26 cellular contexts compared by ENCODE assay signal in genomic region chr6:111280445-111280844, GRCh38.
"Had no signal": no experiment of that assay in that cellular context is flagged by ENCODE, and none has a peak within 500 bp of the region (broad histone marks: within the 10 kb centered on the region; RNA-seq: fewer than 3 reads in every experiment).

No MANE protein-coding gene starts in this region.

- DNase-seq: activated CD4-positive, alpha-beta memory T cell treated with anti-CD3 and anti-CD28 coated beads for 36 hours; activated CD4-positive, alpha-beta T cell treated with anti-CD3 and anti-CD28 coated beads, Interleukin-2, amount 10 ng/mL, durations not matched to agents 24 days and 14 days; activated CD4-positive, CD25-positive, alpha-beta regulatory T cell treated with anti-CD3 and anti-CD28 coated beads, Interleukin-2, amount 50 U/mL, for 72 hours; activated CD8-positive, alpha-beta memory T cell treated with anti-CD3 and anti-CD28 coated beads, Interleukin-2, amount 50 U/mL, for 4 hours; activated naive CD4-positive, alpha-beta T cell; activated naive CD8-positive, alpha-beta T cell treated with anti-CD3 and anti-CD28 coated beads for 36 hours; activated T-cell treated with anti-CD3 and anti-CD28 coated beads, Interleukin-2, amount 50 U/mL, for 24 hours; adrenal gland; aorta; dorsolateral prefrontal cortex; effector memory CD4-positive, alpha-beta T cell; erythroblast; gastrocnemius medialis; glutamatergic neuron; left ventricle myocardium superior; naive B cell; nucleus accumbens; spleen; stimulated activated naive CD4-positive, alpha-beta T cell treated with Interleukin-2 at 50 U/mL for 16 hours; SW 1271; T-helper 17 cell had no signal

- H3K27me3 Mint-ChIP-seq: activated CD4-positive, alpha-beta memory T cell treated with anti-CD3 and anti-CD28 coated beads for 36 hours; activated CD4-positive, alpha-beta T cell treated with anti-CD3 and anti-CD28 coated beads, Interleukin-2, amount 10 ng/mL, durations not matched to agents 24 days and 14 days; activated naive CD8-positive, alpha-beta T cell treated with anti-CD3 and anti-CD28 coated beads for 36 hours; activated T-cell treated with anti-CD3 and anti-CD28 coated beads, Interleukin-2, amount 50 U/mL, for 24 hours; naive B cell; T-helper 17 cell had no signal

- H3K27me3 ChIP-seq: adrenal gland, dorsolateral prefrontal cortex, gastrocnemius medialis, right atrium auricular region, spleen, tibial nerve had no signal

- H3K27ac Mint-ChIP-seq: activated CD4-positive, alpha-beta memory T cell treated with anti-CD3 and anti-CD28 coated beads for 36 hours; activated CD4-positive, alpha-beta T cell treated with anti-CD3 and anti-CD28 coated beads, Interleukin-2, amount 10 ng/mL, durations not matched to agents 24 days and 14 days; activated naive CD8-positive, alpha-beta T cell treated with anti-CD3 and anti-CD28 coated beads for 36 hours; activated T-cell treated with anti-CD3 and anti-CD28 coated beads, Interleukin-2, amount 50 U/mL, for 24 hours; activated T-helper 2 cell treated with anti-CD3 and anti-CD28 coated beads, Interferon-gamma antibody, Interleukin-2, Interleukin-4, amounts not matched to agents 10 μg/mL and 5 μg/mL and 100 μg/mL, durations not matched to agents 14 hours and 24 hours and 36 hours; T-helper 17 cell had no signal

- H3K4me1 ChIP-seq: adrenal gland, parathyroid adenoma, right atrium auricular region, tibial nerve had no signal

- H3K27ac ChIP-seq: adrenal gland, coronary artery, dorsolateral prefrontal cortex, gastrocnemius medialis, parathyroid adenoma, right atrium auricular region, spleen, tibial nerve had no signal

- ATAC-seq: gastrocnemius medialis, left ventricle myocardium superior, T-helper 17 cell had no signal

- H3K9me3 ChIP-seq: adrenal gland, gastrocnemius medialis had no signal

- H3K4me3 Mint-ChIP-seq: activated CD4-positive, alpha-beta memory T cell treated with anti-CD3 and anti-CD28 coated beads for 36 hours; activated CD4-positive, alpha-beta T cell treated with anti-CD3 and anti-CD28 coated beads, Interleukin-2, amount 10 ng/mL, durations not matched to agents 24 days and 14 days; activated naive CD8-positive, alpha-beta T cell treated with anti-CD3 and anti-CD28 coated beads for 36 hours; activated T-cell treated with anti-CD3 and anti-CD28 coated beads, Interleukin-2, amount 50 U/mL, for 24 hours; naive B cell; T-helper 17 cell had no signal

- H3K4me3 ChIP-seq: adrenal gland, coronary artery, dorsolateral prefrontal cortex, gastrocnemius medialis, right atrium auricular region, spleen, tibial nerve had no signal
